21 cellular contexts compared by ENCODE assay signal in genomic region chr5:180484813-180485212, GRCh38.
"Had no signal": no experiment of that assay in that cellular context is flagged by ENCODE, and none has a peak within 500 bp of the region (broad histone marks: within the 10 kb centered on the region; RNA-seq: fewer than 3 reads in every experiment).

No MANE protein-coding gene starts in this region.

- H3K4me3 ChIP-seq: esophagus muscularis mucosa, gastrocnemius medialis, sigmoid colon, upper lobe of left lung had no signal

- H3K4me1 ChIP-seq: esophagus muscularis mucosa, gastrocnemius medialis, sigmoid colon, upper lobe of left lung had no signal

- H3K27me3 ChIP-seq: esophagus muscularis mucosa, gastrocnemius medialis, sigmoid colon, upper lobe of left lung had no signal

- H3K36me3 ChIP-seq: esophagus muscularis mucosa, gastrocnemius medialis, sigmoid colon, upper lobe of left lung had no signal

- H3K36me3 Mint-ChIP-seq: activated CD8-positive, alpha-beta memory T cell treated with anti-CD3 and anti-CD28 coated beads, Interleukin-2, amount 10 ng/mL, durations not matched to agents 7 days and 5 days; activated naive CD4-positive, alpha-beta T cell treated with anti-CD3 and anti-CD28 coated beads, Interleukin-2, amount 50 U/mL, for 24 hours; stimulated activated naive B cell treated with anti-CD40 and anti-IgM and Interleukin-4, amounts not matched to agents 10 μg/mL and 1 μg/mL and 100 μg/mL, for 72 hours had no signal

- H3K4me3 Mint-ChIP-seq: activated CD4-positive, alpha-beta T cell treated with anti-CD3 and anti-CD28 coated beads, Interleukin-2, amount 10 ng/mL, durations not matched to agents 24 days and 14 days; activated CD8-positive, alpha-beta memory T cell treated with anti-CD3 and anti-CD28 coated beads, Interleukin-2, amount 10 ng/mL, durations not matched to agents 7 days and 5 days; activated CD8-positive, alpha-beta T cell treated with anti-CD3 and anti-CD28 coated beads for 36 hours; activated naive CD4-positive, alpha-beta T cell treated with anti-CD3 and anti-CD28 coated beads, Interleukin-2, amount 50 U/mL, for 24 hours; effector memory CD8-positive, alpha-beta T cell; stimulated activated naive B cell treated with anti-CD40 and anti-IgM and Interleukin-4, amounts not matched to agents 10 μg/mL and 1 μg/mL and 100 μg/mL, for 72 hours had no signal

- H3K9me3 ChIP-seq: esophagus muscularis mucosa, gastrocnemius medialis, sigmoid colon, upper lobe of left lung had no signal

- H3K27me3 Mint-ChIP-seq: activated CD4-positive, alpha-beta T cell treated with anti-CD3 and anti-CD28 coated beads, Interleukin-2, amount 10 ng/mL, durations not matched to agents 24 days and 14 days; activated CD8-positive, alpha-beta memory T cell treated with anti-CD3 and anti-CD28 coated beads, Interleukin-2, amount 10 ng/mL, durations not matched to agents 7 days and 5 days; activated CD8-positive, alpha-beta T cell treated with anti-CD3 and anti-CD28 coated beads for 36 hours; activated naive CD4-positive, alpha-beta T cell treated with anti-CD3 and anti-CD28 coated beads, Interleukin-2, amount 50 U/mL, for 24 hours; effector memory CD8-positive, alpha-beta T cell; stimulated activated naive B cell treated with anti-CD40 and anti-IgM and Interleukin-4, amounts not matched to agents 10 μg/mL and 1 μg/mL and 100 μg/mL, for 72 hours had no signal

- DNase-seq: activated CD4-positive, alpha-beta T cell treated with anti-CD3 and anti-CD28 coated beads, Interleukin-2, amount 10 ng/mL, durations not matched to agents 24 days and 14 days; activated CD4-positive, CD25-positive, alpha-beta regulatory T cell; activated CD8-positive, alpha-beta memory T cell treated with anti-CD3 and anti-CD28 coated beads, Interleukin-2, amount 10 ng/mL, durations not matched to agents 7 days and 5 days; activated CD8-positive, alpha-beta T cell treated with anti-CD3 and anti-CD28 coated beads for 36 hours; activated gamma-delta T cell; activated T-cell treated with anti-CD3 and anti-CD28 coated beads for 4 hours; anterior cingulate cortex; central memory CD4-positive, alpha-beta T cell; effector memory CD8-positive, alpha-beta T cell; gastrocnemius medialis; hypothalamus; nucleus accumbens; sigmoid colon; stimulated activated CD4-positive, alpha-beta T cell treated with anti-CD3 and anti-CD28 coated beads, Interleukin-2, amount 100 ng/mL, for 48 hours; stimulated activated CD8-positive, alpha-beta memory T cell treated with anti-CD3 and anti-CD28 coated beads, Interleukin-4, amount 100 ng/mL, for 48 hours; stimulated activated naive B cell treated with anti-CD40 and anti-IgM and Interleukin-4, amounts not matched to agents 10 μg/mL and 1 μg/mL and 100 μg/mL, for 72 hours; T-helper 1 cell; T-helper 9 cell; upper lobe of left lung had no signal

- H3K9me3 Mint-ChIP-seq: activated CD4-positive, alpha-beta T cell treated with anti-CD3 and anti-CD28 coated beads, Interleukin-2, amount 10 ng/mL, durations not matched to agents 24 days and 14 days; activated CD8-positive, alpha-beta T cell treated with anti-CD3 and anti-CD28 coated beads for 36 hours; activated naive CD4-positive, alpha-beta T cell treated with anti-CD3 and anti-CD28 coated beads, Interleukin-2, amount 50 U/mL, for 24 hours; effector memory CD8-positive, alpha-beta T cell; stimulated activated naive B cell treated with anti-CD40 and anti-IgM and Interleukin-4, amounts not matched to agents 10 μg/mL and 1 μg/mL and 100 μg/mL, for 72 hours had no signal

- H3K4me1 Mint-ChIP-seq: activated CD4-positive, alpha-beta T cell treated with anti-CD3 and anti-CD28 coated beads, Interleukin-2, amount 10 ng/mL, durations not matched to agents 24 days and 14 days; activated CD8-positive, alpha-beta memory T cell treated with anti-CD3 and anti-CD28 coated beads, Interleukin-2, amount 10 ng/mL, durations not matched to agents 7 days and 5 days; activated naive CD4-positive, alpha-beta T cell treated with anti-CD3 and anti-CD28 coated beads, Interleukin-2, amount 50 U/mL, for 24 hours; stimulated activated naive B cell treated with anti-CD40 and anti-IgM and Interleukin-4, amounts not matched to agents 10 μg/mL and 1 μg/mL and 100 μg/mL, for 72 hours had no signal

- H3K27ac Mint-ChIP-seq: activated CD4-positive, alpha-beta T cell treated with anti-CD3 and anti-CD28 coated beads, Interleukin-2, amount 10 ng/mL, durations not matched to agents 24 days and 14 days; activated CD8-positive, alpha-beta memory T cell treated with anti-CD3 and anti-CD28 coated beads, Interleukin-2, amount 10 ng/mL, durations not matched to agents 7 days and 5 days; activated CD8-positive, alpha-beta T cell treated with anti-CD3 and anti-CD28 coated beads for 36 hours; activated naive CD4-positive, alpha-beta T cell treated with anti-CD3 and anti-CD28 coated beads, Interleukin-2, amount 50 U/mL, for 24 hours; effector memory CD8-positive, alpha-beta T cell; stimulated activated naive B cell treated with anti-CD40 and anti-IgM and Interleukin-4, amounts not matched to agents 10 μg/mL and 1 μg/mL and 100 μg/mL, for 72 hours had no signal

- ATAC-seq: activated CD8-positive, alpha-beta memory T cell treated with anti-CD3 and anti-CD28 coated beads, Interleukin-2, amount 10 ng/mL, durations not matched to agents 7 days and 5 days; activated CD8-positive, alpha-beta T cell treated with anti-CD3 and anti-CD28 coated beads for 36 hours; effector memory CD8-positive, alpha-beta T cell; gastrocnemius medialis; stimulated activated naive B cell treated with anti-CD40 and anti-IgM and Interleukin-4, amounts not matched to agents 10 μg/mL and 1 μg/mL and 100 μg/mL, for 72 hours had no signal

- H3K27ac ChIP-seq: esophagus muscularis mucosa, gastrocnemius medialis, sigmoid colon, upper lobe of left lung had no signal
